In genomic region chr12:1878695-1879094, GRCh38 we compare ENCODE assay signal across 19 cellular contexts. TPM values are rescaled to one million over a fixed set of nuclear protein-coding genes. Genes with fewer than 3 reads are reported as not detected.
DNase-seq lines count a peak whose midpoint lies in the region; ATAC-seq and TF ChIP-seq lines count a peak whose summit lies in the region.
"Had no signal": no experiment of that assay in that cellular context is flagged by ENCODE, and none has a peak within 500 bp of the region (broad histone marks: within the 10 kb centered on the region; RNA-seq: fewer than 3 reads in every experiment).

No MANE protein-coding gene starts in this region.

- TF ChIP-seq CTCF in type B pancreatic cell (conservative IDR thresholded peaks at IDR 0.05) (no peak), endothelial cell (IDR thresholded peaks at IDR 0.05; ENCODE audit: unreplicated experiment) (no peak)

- H3K27ac Mint-ChIP-seq in activated T-cell treated with anti-CD3 and anti-CD28 coated beads, Interleukin-2, amount 50 U/mL, for 24 hours, result no peak overlapping the region
- H3K27ac Mint-ChIP-seq in activated T-cell treated with anti-CD3 and anti-CD28 coated beads, Interleukin-2, amount 50 U/mL, for 72 hours, result no peak overlapping the region
- H3K27ac Mint-ChIP-seq in type B pancreatic cell, result no peak overlapping the region
- H3K27ac Mint-ChIP-seq in endothelial cell (ENCODE audit: unreplicated experiment), result no peak overlapping the region
- H3K27ac Mint-ChIP-seq: IgD-negative memory B cell had no signal

- CTCF ChIA-PET in HEK293T (lab: Yijun Ruan, JAX), result no interaction called here

- POLR2A ChIA-PET in HEK293T (lab: Yijun Ruan, JAX), result no interaction called here

- ATAC-seq in activated T-cell treated with anti-CD3 and anti-CD28 coated beads, Interleukin-2, amount 50 U/mL, for 72 hours (replicated peaks in 1 of 2), result no peak
- no peak for ATAC-seq in left lobe of liver

- H3K9me3 Mint-ChIP-seq in activated T-cell treated with anti-CD3 and anti-CD28 coated beads, Interleukin-2, amount 50 U/mL, for 24 hours, result no peaks in the 10 kb centered on the region
- H3K9me3 Mint-ChIP-seq in activated T-cell treated with anti-CD3 and anti-CD28 coated beads, Interleukin-2, amount 50 U/mL, for 72 hours, result no peaks in the 10 kb centered on the region
- H3K9me3 Mint-ChIP-seq in type B pancreatic cell, result no peaks in the 10 kb centered on the region
- H3K9me3 Mint-ChIP-seq in endothelial cell (ENCODE audit: unreplicated experiment), result no peaks in the 10 kb centered on the region
- H3K9me3 Mint-ChIP-seq: CD4-positive, alpha-beta memory T cell; IgD-negative memory B cell had no signal

- H3K27me3 Mint-ChIP-seq in activated T-cell treated with anti-CD3 and anti-CD28 coated beads, Interleukin-2, amount 50 U/mL, for 24 hours, result no peaks in the 10 kb centered on the region
- peaks cover 7% of the 10 kb centered on the region for H3K27me3 Mint-ChIP-seq in activated T-cell treated with anti-CD3 and anti-CD28 coated beads, Interleukin-2, amount 50 U/mL, for 72 hours (ENCODE audit: low read depth)
- peaks cover 44% of the 10 kb centered on the region for H3K27me3 Mint-ChIP-seq in type B pancreatic cell
- peaks cover 13% of the 10 kb centered on the region for H3K27me3 Mint-ChIP-seq in endothelial cell (ENCODE audit: unreplicated experiment)

- DNase-seq in activated T-cell treated with anti-CD3 and anti-CD28 coated beads, Interleukin-2, amount 50 U/mL, for 24 hours, result peak; percentile 12
- DNase-seq in activated T-cell treated with anti-CD3 and anti-CD28 coated beads, Interleukin-2, amount 50 U/mL, for 72 hours, result no peak
- DNase-seq in HEK293T (ENCODE audit: extremely low spot score), result peak; percentile 3
- peak; percentile 6 for DNase-seq in iPS-NIHi11 (ENCODE audit: low spot score)
- peak; percentile 42 for DNase-seq in type B pancreatic cell (ENCODE audit: extremely low spot score, unreplicated experiment)
- DNase-seq in left lobe of liver (ENCODE audit: low spot score), result no peak
- no peak for DNase-seq in endothelial cell (ENCODE audit: low spot score)
- DNase-seq: CD4-positive, alpha-beta memory T cell; DND-41; NCI-H1694; NCI-H2081 treated with DMSO at 0.1 percent for 48 hours; NCI-H2171 treated with DMSO at 0.1 percent for 48 hours; NCI-H524 treated with DMSO at 0.1 percent for 48 hours; OCI-M1; SJCRH30 had no signal

- H3K4me3 Mint-ChIP-seq in activated T-cell treated with anti-CD3 and anti-CD28 coated beads, Interleukin-2, amount 50 U/mL, for 24 hours, result no peak overlapping the region
- no peak overlapping the region for H3K4me3 Mint-ChIP-seq in activated T-cell treated with anti-CD3 and anti-CD28 coated beads, Interleukin-2, amount 50 U/mL, for 72 hours
- H3K4me3 Mint-ChIP-seq in type B pancreatic cell, result no peak overlapping the region
- H3K4me3 Mint-ChIP-seq in endothelial cell (ENCODE audit: unreplicated experiment), result no peak overlapping the region
- H3K4me3 Mint-ChIP-seq: CD4-positive, alpha-beta memory T cell; IgD-negative memory B cell had no signal

- H3K4me1 Mint-ChIP-seq in activated T-cell treated with anti-CD3 and anti-CD28 coated beads, Interleukin-2, amount 50 U/mL, for 24 hours (ENCODE audit: low read depth), result no peaks in the 10 kb centered on the region
- H3K4me1 Mint-ChIP-seq in activated T-cell treated with anti-CD3 and anti-CD28 coated beads, Interleukin-2, amount 50 U/mL, for 72 hours (ENCODE audit: low read depth), result no peaks in the 10 kb centered on the region
- no peaks in the 10 kb centered on the region for H3K4me1 Mint-ChIP-seq in type B pancreatic cell (ENCODE audit: unreplicated experiment)
- no peaks in the 10 kb centered on the region for H3K4me1 Mint-ChIP-seq in endothelial cell (ENCODE audit: unreplicated experiment)
- H3K4me1 Mint-ChIP-seq: CD4-positive, alpha-beta memory T cell; IgD-negative memory B cell had no signal

- no peaks in the 10 kb centered on the region for H3K36me3 Mint-ChIP-seq in activated T-cell treated with anti-CD3 and anti-CD28 coated beads, Interleukin-2, amount 50 U/mL, for 24 hours (ENCODE audit: low read depth)
- no peaks in the 10 kb centered on the region for H3K36me3 Mint-ChIP-seq in activated T-cell treated with anti-CD3 and anti-CD28 coated beads, Interleukin-2, amount 50 U/mL, for 72 hours (ENCODE audit: insufficient read depth in 2 of 2)
- H3K36me3 Mint-ChIP-seq in type B pancreatic cell (no peaks in the 10 kb centered on the region), endothelial cell (ENCODE audit: low read depth, unreplicated experiment) (peaks cover 3% of the 10 kb centered on the region)
- H3K36me3 Mint-ChIP-seq: CD4-positive, alpha-beta memory T cell; IgD-negative memory B cell had no signal

TF ChIP-seq in HEK293T, 16 proteins besides CTCF, POLR2A, EP300 and RAD21:
- TF ChIP-seq PKNOX1 (IDR thresholded peaks at IDR 0.05), result no peak
- no peak for TF ChIP-seq CTBP1 (IDR thresholded peaks at IDR 0.05; ENCODE audit: borderline replicate concordance)
- no peak for TF ChIP-seq ELF4 (IDR thresholded peaks at IDR 0.05)
- no peak for TF ChIP-seq SUZ12 (IDR thresholded peaks at IDR 0.05)
- TF ChIP-seq FOXK2 (IDR thresholded peaks at IDR 0.05), result no peak
- TF ChIP-seq LEF1 (IDR thresholded peaks at IDR 0.05; ENCODE audit: borderline replicate concordance), result no peak
- no peak for TF ChIP-seq ARNT (IDR thresholded peaks at IDR 0.05)
- no peak for TF ChIP-seq ZNF384 (IDR thresholded peaks at IDR 0.05)
- TF ChIP-seq L3MBTL2 (conservative IDR thresholded peaks at IDR 0.05), result no peak
- TF ChIP-seq TARDBP (IDR thresholded peaks at IDR 0.05), result no peak

RNA-seq across cellular contexts. Expression of gene CACNA2D4, which starts 39.8 kb away (rescaled TPM):
- 1 to 10 TPM; 6.0 to 7.2 TPM for total RNA-seq in activated T-cell treated with anti-CD3 and anti-CD28 coated beads, Interleukin-2, amount 50 U/mL, for 72 hours
- 0.87 and 1.1 TPM in 2 replicates for total RNA-seq in type B pancreatic cell (ENCODE audit: low replicate concordance)
- 0.83 TPM for total RNA-seq in left lobe of liver
- 0.28 TPM for total RNA-seq in endothelial cell (ENCODE audit: unreplicated experiment)
- total RNA-seq: G401 had no signal

RNA-seq across cellular contexts. Expression of gene LRTM2, which starts 58.3 kb away (rescaled TPM):
- under 1 TPM in 1 of 2 donors, not detected in 1; 0.14 TPM for total RNA-seq in activated T-cell treated with anti-CD3 and anti-CD28 coated beads, Interleukin-2, amount 50 U/mL, for 72 hours
- total RNA-seq in type B pancreatic cell (ENCODE audit: low replicate concordance) (0.12 and 0.95 TPM in 2 replicates), left lobe of liver (not detected), endothelial cell (ENCODE audit: unreplicated experiment) (not detected)
- total RNA-seq: Caco-2; CD4-positive, alpha-beta memory T cell; G401; H1; SJCRH30 had no signal

Comparison
In these comparisons a context has a peak if more than half of its experiments do, and no peak if none do; other contexts are left out.
1. DNase-seq: peak in activated T-cell treated with anti-CD3 and anti-CD28 coated beads, Interleukin-2, amount 50 U/mL, for 24 hours (single experiment), HEK293T (single experiment), iPS-NIHi11 (single experiment) and type B pancreatic cell (single experiment); none in activated T-cell treated with anti-CD3 and anti-CD28 coated beads, Interleukin-2, amount 50 U/mL, for 72 hours (0 of 2), left lobe of liver (single experiment) and endothelial cell (single experiment).